8 cellular contexts compared by ENCODE assay signal in the genomic region with DNA sequence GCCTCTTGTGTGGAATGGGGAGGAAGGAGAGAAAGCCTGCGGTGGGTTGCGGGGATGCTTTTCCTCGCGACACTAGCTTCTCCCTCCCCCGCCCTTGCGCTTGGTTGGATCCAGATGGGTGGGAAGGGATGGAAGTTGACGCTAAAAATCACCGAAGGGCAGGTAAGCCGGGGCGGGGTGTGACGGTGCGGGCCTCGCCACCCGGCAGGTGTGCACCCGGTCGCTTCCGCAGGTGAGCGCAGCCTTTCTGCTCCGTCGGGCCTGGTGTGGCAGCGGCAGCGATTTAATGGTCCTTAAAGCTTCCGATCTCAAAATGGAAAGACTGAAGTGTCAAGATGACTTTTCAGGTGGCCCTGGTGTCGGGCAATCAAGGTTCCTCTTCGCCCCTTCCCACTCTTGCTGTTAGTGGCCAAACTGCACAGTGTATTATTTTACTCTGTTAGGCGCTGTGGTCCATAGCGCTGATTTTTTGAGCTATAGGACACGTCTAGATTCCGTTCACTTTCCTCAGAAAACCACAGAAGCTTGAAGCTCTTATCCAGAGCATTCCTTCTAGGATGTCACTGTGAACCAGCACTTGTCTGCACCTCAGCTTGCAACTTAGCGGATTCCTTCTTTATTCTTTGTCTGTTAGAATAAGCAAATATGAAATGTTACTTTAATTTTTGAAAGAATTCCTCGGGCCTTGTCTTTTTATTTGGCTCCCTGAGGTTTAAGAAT. TPM values are rescaled to one million over a fixed set of nuclear protein-coding genes. Genes with fewer than 3 reads are reported as not detected.
DNase-seq lines count a peak whose midpoint lies in the region; ATAC-seq and TF ChIP-seq lines count a peak whose summit lies in the region.

No MANE protein-coding gene starts in this region.

- intact Hi-C loops in sciatic nerve (cut with DNase I) = no loop called here

- peak overlapping the region; percentile 98 for H3K27ac Mint-ChIP-seq in activated CD4-positive, alpha-beta T cell treated with anti-CD3 and anti-CD28 coated beads, Interleukin-2, amount 10 ng/mL, durations not matched to agents 7 days and 5 days
- H3K27ac Mint-ChIP-seq in endodermal cell = peak overlapping the region; percentile 95
- H3K27ac Mint-ChIP-seq in naive thymus-derived CD8-positive, alpha-beta T cell = peak overlapping the region; percentile 94 to 100 (median 98)

- CTCF ChIA-PET in activated CD4-positive, alpha-beta T cell treated with anti-CD3 and anti-CD28 coated beads, Interleukin-2, amount 10 ng/mL, durations not matched to agents 7 days and 5 days (lab: Charles Lee) = interaction anchor here (0.5 to 1.6 kb wide), 4 partner anchors 10 to 33 kb away, joined by 4 to 11 read pairs (median 4); no protein-coding TSS in a partner anchor

- TF ChIP-seq CTCF in GM12864 (IDR thresholded peaks at IDR 0.05; ENCODE audit: low read depth, low read length, missing control alignments) = no peak
- no peak for TF ChIP-seq CTCF in KMS-11 (conservative IDR thresholded peaks at IDR 0.05; ENCODE audit: low read depth, low read length)
- TF ChIP-seq CTCF in endodermal cell (conservative IDR thresholded peaks at IDR 0.05) = no peak
- TF ChIP-seq CTCF in tibial nerve (IDR thresholded peaks at IDR 0.05) = no peak

- DNase-seq in GM12864 (ENCODE audit: low read depth) (no peak), endodermal cell (peak; percentile 75), tibial nerve (ENCODE audit: low spot score in 2 of 2) (no peak), sciatic nerve (ENCODE audit: low spot score) (no peak)
- DNase-seq in activated CD4-positive, alpha-beta T cell treated with anti-CD3 and anti-CD28 coated beads, Interleukin-2, amount 10 ng/mL, durations not matched to agents 7 days and 5 days = peak; percentile 50
- DNase-seq in naive thymus-derived CD8-positive, alpha-beta T cell = peak in 8 of 10 donors; percentile 31 to 69 (median 48)

- H4K20me1 ChIP-seq in KMS-11 (ENCODE audit: insufficient read depth) = peaks cover 29% of the 10 kb centered on the region

- H3K4me3 ChIP-seq in GM12864 (ENCODE audit: low read depth, low read length) = peak overlapping the region; percentile 99
- H3K4me3 ChIP-seq in KMS-11 (IDR thresholded peaks at IDR 0.05; ENCODE audit: insufficient read depth, low read depth, low read length) = peak overlapping the region; percentile 81
- H3K4me3 ChIP-seq in endodermal cell (ENCODE audit: low read length) = peak overlapping the region; percentile 91
- H3K4me3 ChIP-seq in tibial nerve = peak overlapping the region; percentile 78 to 97 (median 85)

- peaks cover 32% of the 10 kb centered on the region; the same call in 1 of the 2 replicates for H3K36me3 ChIP-seq in KMS-11 (ENCODE audit: insufficient read depth)
- H3K36me3 ChIP-seq in endodermal cell (ENCODE audit: control insufficient read depth, insufficient read depth, low read length) = peaks cover 39% of the 10 kb centered on the region
- H3K36me3 ChIP-seq in tibial nerve = peaks cover 0 to 5% (median 3%) of the 10 kb centered on the region in 3 donors

- peak overlapping the region; percentile 55 for H2AFZ ChIP-seq in KMS-11 (ENCODE audit: low read depth)

- POLR2A ChIA-PET in activated CD4-positive, alpha-beta T cell treated with anti-CD3 and anti-CD28 coated beads, Interleukin-2, amount 10 ng/mL, durations not matched to agents 7 days and 5 days (lab: Charles Lee) = no interaction called here
- POLR2A ChIA-PET in naive thymus-derived CD8-positive, alpha-beta T cell (lab: Charles Lee) = interaction anchor here (0.6 to 4.9 kb wide), 8 partner anchors 9 to 1054 kb away, joined by 3 to 193 read pairs (median 4); a partner anchor contains a TSS

- H3K27me3 Mint-ChIP-seq in activated CD4-positive, alpha-beta T cell treated with anti-CD3 and anti-CD28 coated beads, Interleukin-2, amount 10 ng/mL, durations not matched to agents 7 days and 5 days = no peaks in the 10 kb centered on the region
- no peaks in the 10 kb centered on the region for H3K27me3 Mint-ChIP-seq in endodermal cell (ENCODE audit: insufficient read depth)
- H3K27me3 Mint-ChIP-seq in naive thymus-derived CD8-positive, alpha-beta T cell = peaks cover 0 to 4% (median 0%) of the 10 kb centered on the region in 5 donors

- H3K4me3 Mint-ChIP-seq in activated CD4-positive, alpha-beta T cell treated with anti-CD3 and anti-CD28 coated beads, Interleukin-2, amount 10 ng/mL, durations not matched to agents 7 days and 5 days = peak overlapping the region; percentile 100
- H3K4me3 Mint-ChIP-seq in endodermal cell = peak overlapping the region; percentile 100
- H3K4me3 Mint-ChIP-seq in naive thymus-derived CD8-positive, alpha-beta T cell = peak overlapping the region; percentile 94 to 100 (median 98)

- peak overlapping the region; percentile 100 for H3K9ac ChIP-seq in KMS-11
- H3K9ac ChIP-seq in endodermal cell (ENCODE audit: extremely low read depth, low read length, poor library complexity, severe bottlenecking) = peak overlapping the region; percentile 81

- H3K79me2 ChIP-seq in KMS-11 (ENCODE audit: insufficient read depth, low read depth) = peaks cover 86% of the 10 kb centered on the region

- H3K27me3 ChIP-seq in KMS-11 (ENCODE audit: insufficient read depth, low read depth) = no peaks in the 10 kb centered on the region
- no peaks in the 10 kb centered on the region for H3K27me3 ChIP-seq in endodermal cell (ENCODE audit: control insufficient read depth, insufficient read depth, low read length, poor library complexity, severe bottlenecking)
- H3K27me3 ChIP-seq in tibial nerve = no peaks in the 10 kb centered on the region

- no peak for TF ChIP-seq EP300 in tibial nerve (IDR thresholded peaks at IDR 0.05)

- H3K4me1 ChIP-seq in KMS-11 (ENCODE audit: low read depth, poor library complexity, severe bottlenecking) (peaks cover 38% of the 10 kb centered on the region), endodermal cell (ENCODE audit: control insufficient read depth, insufficient read depth, low read length) (no peaks in the 10 kb centered on the region), tibial nerve (peaks cover 0 to 45% (median 26%) of the 10 kb centered on the region in 4 donors)

- no peak for TF ChIP-seq POLR2A in tibial nerve (IDR thresholded peaks at IDR 0.05)

- peak overlapping the region; percentile 94 for H3K4me2 ChIP-seq in KMS-11

- H3K9me3 Mint-ChIP-seq in activated CD4-positive, alpha-beta T cell treated with anti-CD3 and anti-CD28 coated beads, Interleukin-2, amount 10 ng/mL, durations not matched to agents 7 days and 5 days = no peaks in the 10 kb centered on the region
- H3K9me3 Mint-ChIP-seq in endodermal cell = no peaks in the 10 kb centered on the region
- H3K9me3 Mint-ChIP-seq in naive thymus-derived CD8-positive, alpha-beta T cell = peaks cover 0 to 2% (median 0%) of the 10 kb centered on the region in 9 donors

- peaks cover 52% of the 10 kb centered on the region for H3K36me3 Mint-ChIP-seq in activated CD4-positive, alpha-beta T cell treated with anti-CD3 and anti-CD28 coated beads, Interleukin-2, amount 10 ng/mL, durations not matched to agents 7 days and 5 days (ENCODE audit: low read depth)
- peaks cover 54% of the 10 kb centered on the region for H3K36me3 Mint-ChIP-seq in endodermal cell (ENCODE audit: low read depth)
- peaks cover 13 to 44% (median 17%) of the 10 kb centered on the region in 3 donors for H3K36me3 Mint-ChIP-seq in naive thymus-derived CD8-positive, alpha-beta T cell

- ATAC-seq in naive thymus-derived CD8-positive, alpha-beta T cell = peak in 1 of 2 donors; percentile 9
- ATAC-seq in sciatic nerve (no peak), HG03097 (IDR thresholded peaks at IDR 0.05; ENCODE audit: low FRiP score, unreplicated experiment) (no peak)

- H3K9me3 ChIP-seq in endodermal cell (ENCODE audit: control insufficient read depth, low read length) (no peaks in the 10 kb centered on the region), tibial nerve (no peaks in the 10 kb centered on the region)

- 2 to 3% methylated on average over 24 to 31 of the region's 31 CpGs for WGBS in endodermal cell (ENCODE audit: insufficient coverage in 1 of 2, insufficient read length in 1 of 2), 2 experiments
- 2 to 3% methylated on average over 31 of the region's 31 CpGs for WGBS in tibial nerve, 2 donors

- H3K27ac ChIP-seq in KMS-11 (peak overlapping the region; percentile 98), endodermal cell (ENCODE audit: low read depth, low read length) (no peak overlapping the region), tibial nerve (peak overlapping the region; percentile 97 to 98 (median 98))

- peaks cover 57% of the 10 kb centered on the region for H3K4me1 Mint-ChIP-seq in activated CD4-positive, alpha-beta T cell treated with anti-CD3 and anti-CD28 coated beads, Interleukin-2, amount 10 ng/mL, durations not matched to agents 7 days and 5 days
- H3K4me1 Mint-ChIP-seq in endodermal cell = peaks cover 40% of the 10 kb centered on the region
- peaks cover 27 to 77% (median 64%) of the 10 kb centered on the region in 4 donors for H3K4me1 Mint-ChIP-seq in naive thymus-derived CD8-positive, alpha-beta T cell

RNA-seq across cellular contexts. Expression of a gene that starts 0.8 kb away (rescaled TPM):
- 10 to 100 TPM; 32.7 to 34.6 TPM for total RNA-seq in activated CD4-positive, alpha-beta T cell treated with anti-CD3 and anti-CD28 coated beads, Interleukin-2, amount 10 ng/mL, durations not matched to agents 7 days and 5 days
- 10 to 100 TPM; 47.1 to 57.3 TPM for total RNA-seq in endodermal cell
- polyA plus RNA-seq in endodermal cell (2013, experiment 1 of 2) = 53.9 TPM
- polyA plus RNA-seq in endodermal cell (2013, experiment 2 of 2) = 50.4 TPM
- 10 to 100 TPM; 30.6 to 31.7 TPM for total RNA-seq in naive thymus-derived CD8-positive, alpha-beta T cell
- polyA plus RNA-seq in naive thymus-derived CD8-positive, alpha-beta T cell = 10 to 100 TPM; 32.6 to 45.4 (median 42.3) TPM
- total RNA-seq in tibial nerve = 10 to 100 TPM; 26.2 to 41.3 (median 30.7) TPM
- 30.0 TPM for total RNA-seq in sciatic nerve

RNA-seq across cellular contexts. Expression of a gene that starts 0.9 kb away (rescaled TPM):
- total RNA-seq in activated CD4-positive, alpha-beta T cell treated with anti-CD3 and anti-CD28 coated beads, Interleukin-2, amount 10 ng/mL, durations not matched to agents 7 days and 5 days = 100 to 1,000 TPM; 311 to 320 TPM
- total RNA-seq in endodermal cell (100 to 1,000 TPM; 368 to 383 TPM), tibial nerve (100 to 1,000 TPM; 169 to 189 (median 176) TPM), sciatic nerve (238 TPM)
- polyA plus RNA-seq in endodermal cell (2013, experiment 1 of 2) = 443 TPM
- polyA plus RNA-seq in endodermal cell (2013, experiment 2 of 2) = 434 TPM
- 100 to 1,000 TPM; 476 to 486 TPM for total RNA-seq in naive thymus-derived CD8-positive, alpha-beta T cell
- polyA plus RNA-seq in naive thymus-derived CD8-positive, alpha-beta T cell = 100 to 1,000 TPM; 240 to 302 (median 246) TPM

RNA-seq across cellular contexts. Expression of a gene that starts 57.4 kb away (rescaled TPM):
- total RNA-seq in activated CD4-positive, alpha-beta T cell treated with anti-CD3 and anti-CD28 coated beads, Interleukin-2, amount 10 ng/mL, durations not matched to agents 7 days and 5 days = 100 to 1,000 TPM; 368 to 430 TPM
- 100 to 1,000 TPM; 462 to 562 TPM for total RNA-seq in endodermal cell
- 407 TPM for polyA plus RNA-seq in endodermal cell (2013, experiment 1 of 2)
- polyA plus RNA-seq in endodermal cell (2013, experiment 2 of 2) = 365 TPM
- 100 to 1,000 TPM; 295 to 310 TPM for total RNA-seq in naive thymus-derived CD8-positive, alpha-beta T cell
- polyA plus RNA-seq in naive thymus-derived CD8-positive, alpha-beta T cell = 100 to 1,000 TPM; 176 to 292 (median 232) TPM
- total RNA-seq in tibial nerve = 10 to 100 TPM; 69.9 to 98.5 (median 91.2) TPM
- total RNA-seq in sciatic nerve = 160 TPM

Comparison
In these comparisons a context has a peak if more than half of its experiments do, and no peak if none do; other contexts are left out.
1. DNase-seq: peak in activated CD4-positive, alpha-beta T cell treated with anti-CD3 and anti-CD28 coated beads, Interleukin-2, amount 10 ng/mL, durations not matched to agents 7 days and 5 days (single experiment), endodermal cell (single experiment) and naive thymus-derived CD8-positive, alpha-beta T cell (8 of 10); none in GM12864 (single experiment), tibial nerve (0 of 2) and sciatic nerve (single experiment).
2. Peak in every context shown above with its lines, with median percentiles within 50 percentile points of each other: H3K4me3 ChIP-seq, H3K27ac Mint-ChIP-seq and H3K4me3 Mint-ChIP-seq.